7 cellular contexts compared by ENCODE assay signal in genomic region chr18:31810336-31811130, GRCh38. TPM values are rescaled to one million over a fixed set of nuclear protein-coding genes. Genes with fewer than 3 reads are reported as not detected.
"Had no signal": no experiment of that assay in that cellular context is flagged by ENCODE, and none has a peak within 500 bp of the region (broad histone marks: within the 10 kb centered on the region; RNA-seq: fewer than 3 reads in every experiment).

No MANE protein-coding gene starts in this region.

RNA-seq across cellular contexts. Expression of gene SLC25A52, which starts 49.9 kb away (rescaled TPM):
- total RNA-seq: activated B cell treated with CpG ODN at 0.5 μM for 24 hours; activated CD4-positive, alpha-beta T cell treated with anti-CD3 and anti-CD28 coated beads, Interleukin-2, amount 10 ng/mL, durations not matched to agents 24 days and 14 days; activated T-helper 1 cell treated with anti-CD3 and anti-CD28 coated beads, Interleukin-12 subunit alpha, Interleukin-12 subunit beta, Interleukin-2, Interleukin-4 antibody, amounts not matched to agents 30 ng/mL and 10 ng/mL and 1 ng/mL, durations not matched to agents 14 hours and 24 hours and 36 hours; PC-3; SJSA1; T-helper 1 cell treated with Interleukin-12 subunit alpha and Interleukin-12 subunit beta and Interleukin-4 antibody, amounts not matched to agents 30 ng/mL and 1 ng/mL, for 36 hours had no signal
- polyA plus RNA-seq: aorta had no signal
